16 cellular contexts compared by ENCODE assay signal in the genomic region with DNA sequence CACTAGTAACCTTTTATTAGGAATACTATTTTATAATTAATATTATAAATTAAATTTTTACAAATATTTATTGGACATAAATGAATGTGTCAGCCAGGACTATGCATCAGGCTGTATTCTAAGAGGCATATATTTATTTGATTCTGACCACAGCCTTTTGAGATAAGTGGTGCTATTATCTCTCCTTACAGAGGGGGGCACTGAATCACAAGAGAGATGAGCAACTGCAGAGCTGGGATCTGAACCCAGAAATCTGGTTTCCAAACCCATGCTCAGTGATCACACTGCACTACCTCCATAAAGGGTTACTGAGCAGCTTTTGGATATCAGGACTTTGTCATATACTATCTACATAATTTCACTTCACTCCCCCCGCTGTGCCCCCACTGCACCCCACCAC.
DNase-seq lines count a peak whose midpoint lies in the region; ATAC-seq and TF ChIP-seq lines count a peak whose summit lies in the region.
"Had no signal": no experiment of that assay in that cellular context is flagged by ENCODE, and none has a peak within 500 bp of the region (broad histone marks: within the 10 kb centered on the region; RNA-seq: fewer than 3 reads in every experiment).

No MANE protein-coding gene starts in this region.

- H2BK15ac ChIP-seq in mesendoderm (replicated peaks; ENCODE audit: low read depth) = no peak overlapping the region

- no peaks in the 10 kb centered on the region for H3K36me3 Mint-ChIP-seq in glutamatergic neuron (ENCODE audit: unreplicated experiment)
- H3K36me3 Mint-ChIP-seq: CD4-positive, alpha-beta memory T cell had no signal

- DNase-seq in NOMO-1 treated with DMSO at 0.1 percent for 48 hours (lab: John Stamatoyannopoulos, UW; ENCODE audit: unreplicated experiment) (peak; percentile 11), NOMO-1 (lab: John Stamatoyannopoulos, UW; ENCODE audit: unreplicated experiment in 2 of 2) (no peak), RKO (ENCODE audit: low spot score) (peak; percentile 7), mesendoderm (peak; percentile 16), glutamatergic neuron (no peak)
- DNase-seq in activated naive CD4-positive, alpha-beta T cell treated with Interleukin-2 at 50 U/mL for 16 hours = no peak
- DNase-seq: CD4-positive, alpha-beta memory T cell; dermis blood vessel endothelial cell; NCI-H2107; Right ventricle myocardium superior; sigmoid colon; stimulated activated CD4-positive, alpha-beta T cell treated with anti-CD3 and anti-CD28 coated beads, Interleukin-1b, Interleukin-23, amount 100 ng/mL, for 48 hours had no signal

- no peaks in the 10 kb centered on the region for H3K4me1 ChIP-seq in mesendoderm (ENCODE audit: control insufficient read depth, low read depth, low read length)
- H3K4me1 ChIP-seq: sigmoid colon had no signal

- no peak overlapping the region for H3K56ac ChIP-seq in mesendoderm (ENCODE audit: low read length)

- no peak overlapping the region for H4K8ac ChIP-seq in mesendoderm (ENCODE audit: low read depth, low read length)

- no peaks in the 10 kb centered on the region for H3K27me3 Mint-ChIP-seq in glutamatergic neuron (ENCODE audit: unreplicated experiment)
- H3K27me3 Mint-ChIP-seq: CD4-positive, alpha-beta memory T cell had no signal

- no peak overlapping the region for H2BK5ac ChIP-seq in mesendoderm (ENCODE audit: low read length)

- H2BK120ac ChIP-seq in mesendoderm (ENCODE audit: low read depth, low read length) = no peak overlapping the region

- no peak overlapping the region for H3K9ac ChIP-seq in mesendoderm (ENCODE audit: low read length)

- no peak overlapping the region for H3K27ac ChIP-seq in mesendoderm (ENCODE audit: low read depth, low read length)
- H3K27ac ChIP-seq: sigmoid colon had no signal

- no peak overlapping the region for H3K27ac Mint-ChIP-seq in glutamatergic neuron (ENCODE audit: unreplicated experiment)
- H3K27ac Mint-ChIP-seq: activated T-helper 2 cell treated with anti-CD3 and anti-CD28 coated beads, Interferon-gamma antibody, Interleukin-2, Interleukin-4, amounts not matched to agents 10 μg/mL and 5 μg/mL and 100 μg/mL, durations not matched to agents 14 hours and 24 hours and 36 hours; CD4-positive, alpha-beta memory T cell had no signal

- no peaks in the 10 kb centered on the region for H3K79me2 ChIP-seq in mesendoderm (ENCODE audit: control insufficient read depth, insufficient read depth, low read length)

- H4K5ac ChIP-seq in mesendoderm (ENCODE audit: low read length) = no peak overlapping the region

- H3K4ac ChIP-seq in mesendoderm (ENCODE audit: low read depth, low read length) = no peak overlapping the region

- no peak overlapping the region for H3K4me3 Mint-ChIP-seq in glutamatergic neuron (ENCODE audit: unreplicated experiment)
- H3K4me3 Mint-ChIP-seq: CD4-positive, alpha-beta memory T cell had no signal

- no peak overlapping the region for H3K4me2 ChIP-seq in mesendoderm (ENCODE audit: low read length)

- no peak overlapping the region for H2AK5ac ChIP-seq in mesendoderm (ENCODE audit: low read length)

- TF ChIP-seq CTCF in glutamatergic neuron (IDR thresholded peaks at IDR 0.05; ENCODE audit: partially characterized antibody, unreplicated experiment) = no peak

- H3K4me1 Mint-ChIP-seq in glutamatergic neuron (ENCODE audit: low read depth, unreplicated experiment) = peaks cover 6% of the 10 kb centered on the region
- H3K4me1 Mint-ChIP-seq: CD4-positive, alpha-beta memory T cell had no signal

- H3K79me1 ChIP-seq in mesendoderm (ENCODE audit: low read length) = no peaks in the 10 kb centered on the region

- ATAC-seq in HG03342 (IDR thresholded peaks at IDR 0.05; ENCODE audit: unreplicated experiment) (peak; percentile 30), HG02642 (IDR thresholded peaks at IDR 0.05; ENCODE audit: poor library complexity, unreplicated experiment) (no peak)
- ATAC-seq: activated CD4-positive, CD25-positive, alpha-beta regulatory T cell treated with anti-CD3 and anti-CD28 coated beads, Interleukin-2, amount 50 U/mL, for 24 hours had no signal

- WGBS in mesendoderm (ENCODE audit: extremely low coverage, insufficient coverage, low lambda C conversion rate) = no CpG with 5 or more reads among the region's 1 CpG

- H3K23ac ChIP-seq in mesendoderm (ENCODE audit: low read length) = no peak overlapping the region

- H3K9me3 Mint-ChIP-seq in glutamatergic neuron (ENCODE audit: unreplicated experiment) = peaks cover 4% of the 10 kb centered on the region
- H3K9me3 Mint-ChIP-seq: activated T-helper 2 cell treated with anti-CD3 and anti-CD28 coated beads, Interferon-gamma antibody, Interleukin-2, Interleukin-4, amounts not matched to agents 10 μg/mL and 5 μg/mL and 100 μg/mL, durations not matched to agents 14 hours and 24 hours and 36 hours; CD4-positive, alpha-beta memory T cell had no signal

- H3K27me3 ChIP-seq in mesendoderm (ENCODE audit: insufficient read depth, low read length, poor library complexity) = no peaks in the 10 kb centered on the region
- H3K27me3 ChIP-seq: sigmoid colon had no signal

- H3K4me3 ChIP-seq in mesendoderm (ENCODE audit: low read length) = no peak overlapping the region
- H3K4me3 ChIP-seq: sigmoid colon had no signal

- no peak overlapping the region for H3K18ac ChIP-seq in mesendoderm (ENCODE audit: low read length)

- H3K36me3 ChIP-seq in mesendoderm (ENCODE audit: control insufficient read depth, insufficient read depth, low read length) = no peaks in the 10 kb centered on the region
- H3K36me3 ChIP-seq: sigmoid colon had no signal

Comparison
In these comparisons a context has a peak if more than half of its experiments do, and no peak if none do; other contexts are left out.
1. DNase-seq: peak in NOMO-1 treated with DMSO at 0.1 percent for 48 hours (single experiment), RKO (single experiment) and mesendoderm (single experiment); none in NOMO-1 (0 of 2), glutamatergic neuron (single experiment) and activated naive CD4-positive, alpha-beta T cell treated with Interleukin-2 at 50 U/mL for 16 hours (single experiment).